Comparison of ENCODE assay signal across 8 cellular contexts in genomic region chr21:39347537-39347936, GRCh38. TPM values are rescaled to one million over a fixed set of nuclear protein-coding genes. Genes with fewer than 3 reads are reported as not detected.
A peak's percentile ranks its signal among the peaks of the same experiment; 100 is the strongest.
DNase-seq lines count a peak whose midpoint lies in the region; ATAC-seq and TF ChIP-seq lines count a peak whose summit lies in the region.

No MANE protein-coding gene starts in this region.

- peaks cover 10% of the 10 kb centered on the region for H3K27me3 Mint-ChIP-seq in GM23338 (ENCODE audit: insufficient read depth, low read depth, poor library complexity)

- TF ChIP-seq CTCF in GM23338 (conservative IDR thresholded peaks at IDR 0.05; ENCODE audit: low read depth in 2 of 2) (no peak), fibroblast of lung (conservative IDR thresholded peaks at IDR 0.05 in 1 of 2, IDR thresholded peaks at IDR 0.05 in 1 of 2; ENCODE audit: low read depth in 1 of 2, low read length in 2 of 2) (no peak)

- ATAC-seq in GM23338: no peak

- H3K9me2 ChIP-seq in GM23338 (ENCODE audit: insufficient read depth): no peaks in the 10 kb centered on the region

- H3K36me3 Mint-ChIP-seq in GM23338 (ENCODE audit: low read depth): peaks cover 57% of the 10 kb centered on the region

- peak overlapping the region; percentile 92 for H3K4me3 Mint-ChIP-seq in GM23338

- H3K4me2 ChIP-seq in GM23338: peak overlapping the region; percentile 77
- peak overlapping the region; percentile 99 for H3K4me2 ChIP-seq in fibroblast of lung (ENCODE audit: extremely low read depth, insufficient read depth, low read length)

- no peaks in the 10 kb centered on the region for H3K9me3 Mint-ChIP-seq in GM23338

- H2AFZ ChIP-seq in GM23338 (no peak overlapping the region), fibroblast of lung (ENCODE audit: low read length) (no peak overlapping the region)

- no peaks in the 10 kb centered on the region for H3K9me3 ChIP-seq in SK-N-MC (ENCODE audit: low read depth, low read length)
- H3K9me3 ChIP-seq in fibroblast of lung (ENCODE audit: control insufficient read depth, insufficient read depth, low read depth, low read length): no peaks in the 10 kb centered on the region

- H3K79me2 ChIP-seq in GM23338 (replicated peaks; ENCODE audit: insufficient read depth) (peaks cover 40% of the 10 kb centered on the region), fibroblast of lung (ENCODE audit: control insufficient read depth, insufficient read depth, low read length) (peaks cover 34% of the 10 kb centered on the region)

- peaks cover 23% of the 10 kb centered on the region for H3F3A ChIP-seq in GM23338 (replicated peaks; ENCODE audit: low read depth)

- H3K27ac ChIP-seq in GM23338 (ENCODE audit: low read depth) (peak overlapping the region; percentile 95; the same call in 1 of the 2 replicates), SK-N-MC (peak overlapping the region; percentile 91; the same call in 1 of the 2 replicates), fibroblast of lung (ENCODE audit: insufficient read depth, low read length) (peak overlapping the region; percentile 2)

- DNase-seq in GM23338 (ENCODE audit: low spot score) (no peak), SK-N-MC (ENCODE audit: low read depth, low spot score) (no peak), fibroblast of lung (ENCODE audit: low read depth in 2 of 2) (no peak), retina (peak; percentile 19), NCI-H1092 (lab: John Stamatoyannopoulos, UW) (no peak), NCI-H2081 treated with DMSO at 0.1 percent for 48 hours (lab: John Stamatoyannopoulos, UW) (no peak), T1000 (lab: John Stamatoyannopoulos, UW) (no peak), NCI-H1694 (lab: John Stamatoyannopoulos, UW) (no peak)

- peaks cover 54% of the 10 kb centered on the region for H3K4me1 ChIP-seq in GM23338 (ENCODE audit: insufficient read depth)
- peaks cover 6% of the 10 kb centered on the region for H3K4me1 ChIP-seq in fibroblast of lung (ENCODE audit: control insufficient read depth, extremely low read depth, insufficient read depth, low read length)

- H3K36me3 ChIP-seq in GM23338 (ENCODE audit: insufficient read depth): peaks cover 35% of the 10 kb centered on the region; the same call in 1 of the 2 replicates
- peaks cover 55% of the 10 kb centered on the region for H3K36me3 ChIP-seq in SK-N-MC (ENCODE audit: insufficient read depth, low read length)
- H3K36me3 ChIP-seq in fibroblast of lung (ENCODE audit: control insufficient read depth, insufficient read depth, low read length): peaks cover 4% of the 10 kb centered on the region

- H3K4me1 Mint-ChIP-seq in GM23338: peaks cover 49% of the 10 kb centered on the region

- H3K9ac ChIP-seq in SK-N-MC (ENCODE audit: insufficient read length): peak overlapping the region; percentile 96
- no peak overlapping the region for H3K9ac ChIP-seq in fibroblast of lung (ENCODE audit: insufficient read depth, low read length)

- no peaks in the 10 kb centered on the region for H3K27me3 ChIP-seq in GM23338 (ENCODE audit: insufficient read depth)
- no peaks in the 10 kb centered on the region for H3K27me3 ChIP-seq in fibroblast of lung (ENCODE audit: control insufficient read depth, insufficient read depth, low read length)

- H4K20me1 ChIP-seq in GM23338 (replicated peaks; ENCODE audit: insufficient read depth) (peaks cover 21% of the 10 kb centered on the region), fibroblast of lung (ENCODE audit: control insufficient read depth, extremely low read depth, insufficient read depth, low read length) (no peaks in the 10 kb centered on the region)

- H3K27ac Mint-ChIP-seq in GM23338: peak overlapping the region; percentile 97

- H3K4me3 ChIP-seq in GM23338 (peak overlapping the region; percentile 87), SK-N-MC (peak overlapping the region; percentile 99), fibroblast of lung (replicated peaks in 1 of 4; ENCODE audit: control extremely low read depth in 1 of 4, insufficient read depth in 1 of 4, low read depth in 3 of 4, low read length in 4 of 4) (peak overlapping the region; percentile 65 to 98 (median 97))

TF ChIP-seq in GM23338, 12 proteins besides CTCF, POLR2A, EP300 and RAD21 (continues in another document):
- TF ChIP-seq POLR2AphosphoS5 (IDR thresholded peaks at IDR 0.05; ENCODE audit: low read depth): no peak
- no peak for TF ChIP-seq ZNF331 (CRISPR knock-in tag; IDR thresholded peaks at IDR 0.05; ENCODE audit: low read depth)
- TF ChIP-seq EZH2phosphoT487 (IDR thresholded peaks at IDR 0.05; ENCODE audit: unreplicated experiment): no peak
- TF ChIP-seq STAT1 (IDR thresholded peaks at IDR 0.05; ENCODE audit: unreplicated experiment): no peak
- TF ChIP-seq JUNB (IDR thresholded peaks at IDR 0.05; ENCODE audit: unreplicated experiment): no peak
- TF ChIP-seq, protein P1, sequence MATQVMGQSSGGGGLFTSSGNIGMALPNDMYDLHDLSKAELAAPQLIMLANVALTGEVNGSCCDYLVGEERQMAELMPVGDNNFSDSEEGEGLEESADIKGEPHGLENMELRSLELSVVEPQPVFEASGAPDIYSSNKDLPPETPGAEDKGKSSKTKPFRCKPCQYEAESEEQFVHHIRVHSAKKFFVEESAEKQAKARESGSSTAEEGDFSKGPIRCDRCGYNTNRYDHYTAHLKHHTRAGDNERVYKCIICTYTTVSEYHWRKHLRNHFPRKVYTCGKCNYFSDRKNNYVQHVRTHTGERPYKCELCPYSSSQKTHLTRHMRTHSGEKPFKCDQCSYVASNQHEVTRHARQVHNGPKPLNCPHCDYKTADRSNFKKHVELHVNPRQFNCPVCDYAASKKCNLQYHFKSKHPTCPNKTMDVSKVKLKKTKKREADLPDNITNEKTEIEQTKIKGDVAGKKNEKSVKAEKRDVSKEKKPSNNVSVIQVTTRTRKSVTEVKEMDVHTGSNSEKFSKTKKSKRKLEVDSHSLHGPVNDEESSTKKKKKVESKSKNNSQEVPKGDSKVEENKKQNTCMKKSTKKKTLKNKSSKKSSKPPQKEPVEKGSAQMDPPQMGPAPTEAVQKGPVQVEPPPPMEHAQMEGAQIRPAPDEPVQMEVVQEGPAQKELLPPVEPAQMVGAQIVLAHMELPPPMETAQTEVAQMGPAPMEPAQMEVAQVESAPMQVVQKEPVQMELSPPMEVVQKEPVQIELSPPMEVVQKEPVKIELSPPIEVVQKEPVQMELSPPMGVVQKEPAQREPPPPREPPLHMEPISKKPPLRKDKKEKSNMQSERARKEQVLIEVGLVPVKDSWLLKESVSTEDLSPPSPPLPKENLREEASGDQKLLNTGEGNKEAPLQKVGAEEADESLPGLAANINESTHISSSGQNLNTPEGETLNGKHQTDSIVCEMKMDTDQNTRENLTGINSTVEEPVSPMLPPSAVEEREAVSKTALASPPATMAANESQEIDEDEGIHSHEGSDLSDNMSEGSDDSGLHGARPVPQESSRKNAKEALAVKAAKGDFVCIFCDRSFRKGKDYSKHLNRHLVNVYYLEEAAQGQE (IDR thresholded peaks at IDR 0.05; ENCODE audit: unreplicated experiment): no peak
- no peak for TF ChIP-seq ZNF114 (CRISPR knock-in tag; IDR thresholded peaks at IDR 0.05)
- no peak for TF ChIP-seq NANOG (IDR thresholded peaks at IDR 0.05; ENCODE audit: borderline replicate concordance)
- no peak for TF ChIP-seq EZH2 (IDR thresholded peaks at IDR 0.05; ENCODE audit: low read depth, unreplicated experiment)

RNA-seq across cellular contexts. Expression of gene HMGN1, which starts 1.4 kb away (rescaled TPM):
- total RNA-seq in GM23338 (2014; rRNA removed; shearing (Covaris generic)): 403 and 462 TPM in 2 replicates
- polyA plus RNA-seq in GM23338 (2016; fragmentation: Nextera tagmentation; extraction: Ambion mirVana) (800 and 889 TPM in 2 replicates), fibroblast of lung (160 and 189 TPM in 2 replicates)
- total RNA-seq in fibroblast of lung: 171 and 179 TPM in 2 replicates
- 229 and 291 TPM in 2 replicates for polyA plus RNA-seq in fibroblast of lung (2012)
- 3.1 and 8.2 TPM in 2 replicates for polyA minus RNA-seq in fibroblast of lung (ENCODE audit: low replicate concordance)

RNA-seq across cellular contexts. Expression of gene BRWD1, which starts 34.1 kb away (rescaled TPM):
- 75.5 and 81.9 TPM in 2 replicates for total RNA-seq in GM23338 (2014; rRNA removed; shearing (Covaris generic))
- polyA plus RNA-seq in GM23338 (2016; fragmentation: Nextera tagmentation; extraction: Ambion mirVana): 26.4 and 35.2 TPM in 2 replicates
- total RNA-seq in fibroblast of lung: 48.9 and 62.1 TPM in 2 replicates
- polyA plus RNA-seq in fibroblast of lung: 10.8 and 17.1 TPM in 2 replicates
- 6.4 and 10.7 TPM in 2 replicates for polyA plus RNA-seq in fibroblast of lung (2012)
- 4.5 and 10.6 TPM in 2 replicates for polyA minus RNA-seq in fibroblast of lung (ENCODE audit: low replicate concordance)

Comparison
In these comparisons a context has a peak if more than half of its experiments do, and no peak if none do; other contexts are left out.
1. H3K27ac ChIP-seq: peak in every context shown above with its lines; median percentile 95 in GM23338; 91 in SK-N-MC; 2 in fibroblast of lung.